In genomic region chr17:75996665-75997590, GRCh38 we compare ENCODE assay signal across 8 cellular contexts. TPM values are rescaled to one million over a fixed set of nuclear protein-coding genes. Genes with fewer than 3 reads are reported as not detected.
DNase-seq lines count a peak whose midpoint lies in the region; ATAC-seq, FAIRE-seq and TF ChIP-seq lines count a peak whose summit lies in the region.

No MANE protein-coding gene starts in this region.

- H3K9me1 ChIP-seq in endothelial cell of umbilical vein (replicated peaks; ENCODE audit: control insufficient read depth, extremely low read depth, insufficient read depth, low read length) = no peaks in the 10 kb centered on the region

- H3K36me3 Mint-ChIP-seq in T-helper 1 cell treated with Interleukin-12 subunit alpha and Interleukin-12 subunit beta and Interleukin-4 antibody, amounts not matched to agents 30 μg/mL and 1 μg/mL, for 36 hours (ENCODE audit: low read depth) = peaks cover 4% of the 10 kb centered on the region

- no peaks in the 10 kb centered on the region for H4K20me1 ChIP-seq in endothelial cell of umbilical vein (replicated peaks; ENCODE audit: control insufficient read depth, extremely low read depth, insufficient read depth, low read length)

- no peak overlapping the region for H4K8ac ChIP-seq in neuronal stem cell (ENCODE audit: low read depth, low read length)

- dilution Hi-C loops in endothelial cell of umbilical vein (cut with MboI; ENCODE audit: extremely low pct_ligation_motif_present, low sequenced_read_pairs) = no loop called here

- H3K27me3 ChIP-seq in endothelial cell of umbilical vein (ENCODE audit: control insufficient read depth in 2 of 2, insufficient read depth in 2 of 2, low read length in 2 of 2) = no peaks in the 10 kb centered on the region
- no peaks in the 10 kb centered on the region for H3K27me3 ChIP-seq in neuronal stem cell (ENCODE audit: control insufficient read depth in 3 of 3, insufficient read depth in 3 of 3, low read depth in 1 of 3, low read length in 3 of 3)

- H3K4me3 ChIP-seq in endothelial cell of umbilical vein (replicated peaks in 1 of 3; ENCODE audit: insufficient read depth in 1 of 3, low read depth in 1 of 3, low read length in 3 of 3) = no peak overlapping the region
- no peak overlapping the region for H3K4me3 ChIP-seq in neuronal stem cell (ENCODE audit: low read length in 2 of 2)

- no peak overlapping the region for H2BK15ac ChIP-seq in neuronal stem cell (ENCODE audit: low read length)

- TF ChIP-seq CTCF in endothelial cell of umbilical vein (IDR thresholded peaks at IDR 0.05; ENCODE audit: extremely low read depth in 1 of 2, insufficient read depth in 1 of 2, low read depth in 1 of 2, low read length in 2 of 2) = no peak

- H3K9ac ChIP-seq in endothelial cell of umbilical vein (replicated peaks; ENCODE audit: extremely low read depth, insufficient read depth, low read length) (no peak overlapping the region), neuronal stem cell (ENCODE audit: low read depth, low read length, poor library complexity) (no peak overlapping the region)

- peak overlapping the region; percentile 90 for H2BK5ac ChIP-seq in neuronal stem cell (ENCODE audit: low read length)

- peak; percentile 37 for FAIRE-seq in endothelial cell of umbilical vein (lab: Jason Lieb, UNC)

- ATAC-seq in GM21367 (IDR thresholded peaks at IDR 0.05; ENCODE audit: unreplicated experiment) (no peak), GM19351 (IDR thresholded peaks at IDR 0.05; ENCODE audit: unreplicated experiment) (no peak), HG02759 (IDR thresholded peaks at IDR 0.05; ENCODE audit: unreplicated experiment) (no peak)

- no peak overlapping the region for H3K4me2 ChIP-seq in endothelial cell of umbilical vein (ENCODE audit: insufficient read depth, low read length)
- H3K4me2 ChIP-seq in neuronal stem cell (ENCODE audit: insufficient read depth, low read length, poor library complexity, severe bottlenecking) = no peak overlapping the region

- peak overlapping the region; percentile 56 for H3K14ac ChIP-seq in neuronal stem cell (ENCODE audit: low read length)

- peaks cover 2% of the 10 kb centered on the region for H3K79me1 ChIP-seq in neuronal stem cell (ENCODE audit: low read depth, low read length)

- no peak overlapping the region for H2BK12ac ChIP-seq in neuronal stem cell (ENCODE audit: low read length)

- peak; percentile 66 for DNase-seq in stimulated activated CD4-positive, alpha-beta T cell treated with anti-CD3 and anti-CD28 coated beads, Interleukin-15, amount 100 ng/mL, for 24 hours
- DNase-seq in stimulated activated CD4-positive, alpha-beta T cell treated with anti-CD3 and anti-CD28 coated beads, Interleukin-1b, Interleukin-23, amount 100 ng/mL, for 48 hours = no peak
- DNase-seq in endothelial cell of umbilical vein (ENCODE audit: low read depth, low spot score) (no peak), neuronal stem cell (ENCODE audit: low spot score) (no peak)

- peak overlapping the region; percentile 55 for H3K23ac ChIP-seq in neuronal stem cell (ENCODE audit: low read depth, low read length, poor library complexity)

- intact Hi-C loops in endothelial cell of umbilical vein (cut with micrococcal nuclease) = no loop called here

- no peak overlapping the region for H2AFZ ChIP-seq in endothelial cell of umbilical vein (ENCODE audit: low read depth, low read length)
- peak overlapping the region; percentile 73 for H2AFZ ChIP-seq in neuronal stem cell (ENCODE audit: low read length)

- no peaks in the 10 kb centered on the region for H3K27me3 Mint-ChIP-seq in T-helper 1 cell treated with Interleukin-12 subunit alpha and Interleukin-12 subunit beta and Interleukin-4 antibody, amounts not matched to agents 30 μg/mL and 1 μg/mL, for 36 hours (ENCODE audit: low read depth)

- H3K4me1 Mint-ChIP-seq in T-helper 1 cell treated with Interleukin-12 subunit alpha and Interleukin-12 subunit beta and Interleukin-4 antibody, amounts not matched to agents 30 μg/mL and 1 μg/mL, for 36 hours (ENCODE audit: low read depth) = peaks cover 18% of the 10 kb centered on the region

- peak overlapping the region; percentile 81 for H3K27ac Mint-ChIP-seq in T-helper 1 cell treated with Interleukin-12 subunit alpha and Interleukin-12 subunit beta and Interleukin-4 antibody, amounts not matched to agents 30 μg/mL and 1 μg/mL, for 36 hours

- H2AK5ac ChIP-seq in neuronal stem cell (ENCODE audit: low read depth, low read length) = no peak overlapping the region

- TF ChIP-seq POLR2A in endothelial cell of umbilical vein (IDR thresholded peaks at IDR 0.05; ENCODE audit: low read depth, low read length) = no peak

- peak overlapping the region; percentile 38 for H3K18ac ChIP-seq in neuronal stem cell (ENCODE audit: low read length)

- no peaks in the 10 kb centered on the region for H3K9me3 Mint-ChIP-seq in T-helper 1 cell treated with Interleukin-12 subunit alpha and Interleukin-12 subunit beta and Interleukin-4 antibody, amounts not matched to agents 30 μg/mL and 1 μg/mL, for 36 hours

- CTCF ChIA-PET in endothelial cell of umbilical vein (lab: Charles Lee) = interaction anchor here (0.7 to 5.0 kb wide), 6 partner anchors 9 to 98 kb away, joined by 3 to 35 read pairs (median 4); no protein-coding TSS in a partner anchor

- WGBS in neuronal stem cell (ENCODE audit: extremely low coverage in 2 of 2, insufficient read length in 2 of 2, insufficient replicate concordance in 1 of 2), 2 donors = no CpG with 5 or more reads among the region's 18 CpGs

- POLR2A ChIA-PET in endothelial cell of umbilical vein (lab: Charles Lee) = interaction anchor here (0.5 kb wide), 1 partner anchor 16 kb away, joined by 3 read pairs; no protein-coding TSS in a partner anchor

- H3K9me3 ChIP-seq in endothelial cell of umbilical vein (replicated peaks; ENCODE audit: control insufficient read depth, insufficient read depth, low read length) (no peaks in the 10 kb centered on the region), neuronal stem cell (replicated peaks in 1 of 2; ENCODE audit: control insufficient read depth in 2 of 2, insufficient read depth in 1 of 2, low read depth in 1 of 2, low read length in 2 of 2) (no peaks in the 10 kb centered on the region)

- no TSS peak for BruUV-seq in endothelial cell of umbilical vein (replicated peaks; lab: Mats Ljungman, UMichigan)

- H3K36me3 ChIP-seq in endothelial cell of umbilical vein (ENCODE audit: control insufficient read depth in 2 of 2, extremely low read depth in 1 of 2, insufficient read depth in 2 of 2, low read length in 2 of 2) (peaks cover 0 to 4% of the 10 kb centered on the region in 2 experiments), neuronal stem cell (replicated peaks in 1 of 2; ENCODE audit: control insufficient read depth in 2 of 2, insufficient read depth in 2 of 2, low read length in 2 of 2) (peaks cover 0 to 17% of the 10 kb centered on the region in 2 donors)

- H3K4me3 Mint-ChIP-seq in T-helper 1 cell treated with Interleukin-12 subunit alpha and Interleukin-12 subunit beta and Interleukin-4 antibody, amounts not matched to agents 30 μg/mL and 1 μg/mL, for 36 hours = peak overlapping the region; percentile 74

- H3K27ac ChIP-seq in endothelial cell of umbilical vein (ENCODE audit: insufficient read depth, low read depth, low read length) (no peak overlapping the region), neuronal stem cell (replicated peaks; ENCODE audit: low read length) (no peak overlapping the region)

- H3K4me1 ChIP-seq in endothelial cell of umbilical vein (ENCODE audit: control insufficient read depth, extremely low read depth, insufficient read depth, low read length) (peaks cover 3% of the 10 kb centered on the region), neuronal stem cell (ENCODE audit: control insufficient read depth in 2 of 2, insufficient read depth in 1 of 2, low read depth in 1 of 2, low read length in 2 of 2) (peaks cover 4 to 7% of the 10 kb centered on the region in 2 donors)

- H4K91ac ChIP-seq in neuronal stem cell (ENCODE audit: low read depth, low read length, poor library complexity) = no peak overlapping the region

- no peak overlapping the region for H3K4ac ChIP-seq in neuronal stem cell (ENCODE audit: low read length)

- no peaks in the 10 kb centered on the region for H3K79me2 ChIP-seq in endothelial cell of umbilical vein (ENCODE audit: control insufficient read depth, insufficient read depth, low read length)

- no peak overlapping the region for H2BK120ac ChIP-seq in neuronal stem cell (ENCODE audit: low read depth, low read length)

RNA-seq across cellular contexts. Expression of gene CDK3, which starts 3.7 kb away (rescaled TPM):
- 6.2 and 8.5 TPM in 2 replicates for total RNA-seq in endothelial cell of umbilical vein
- 8.7 and 9.7 TPM in 2 replicates for polyA plus RNA-seq in endothelial cell of umbilical vein
- 2.6 and 4.6 TPM in 2 replicates for polyA plus RNA-seq in endothelial cell of umbilical vein (2011; cell fraction: cytosol; rRNA removed)
- polyA plus RNA-seq in endothelial cell of umbilical vein (2011; cell fraction: nucleus; rRNA removed) = 53.3 and 66.2 TPM in 2 replicates
- 5.1 and 6.0 TPM in 2 replicates for polyA plus RNA-seq in endothelial cell of umbilical vein (2012)
- polyA minus RNA-seq in endothelial cell of umbilical vein = 3.0 and 3.9 TPM in 2 replicates
- not detected for polyA minus RNA-seq in endothelial cell of umbilical vein (2011; cell fraction: cytosol; rRNA and poly(A)+ RNA removed)
- polyA minus RNA-seq in endothelial cell of umbilical vein (2011; cell fraction: nucleus; rRNA and poly(A)+ RNA removed) = 4.6 and 5.0 TPM in 2 replicates
- polyA plus RNA-seq in neuronal stem cell (2013, experiment 1 of 2) = 5.4 TPM
- polyA plus RNA-seq in neuronal stem cell (2013, experiment 2 of 2) = 5.3 TPM

RNA-seq across cellular contexts. Expression of gene TEN1, which starts 17.9 kb away (rescaled TPM):
- total RNA-seq in endothelial cell of umbilical vein = 14.3 and 18.8 TPM in 2 replicates
- polyA plus RNA-seq in endothelial cell of umbilical vein = 29.0 and 36.8 TPM in 2 replicates
- polyA plus RNA-seq in endothelial cell of umbilical vein (2011; cell fraction: cytosol; rRNA removed) = 20.1 and 28.6 TPM in 2 replicates
- polyA plus RNA-seq in endothelial cell of umbilical vein (2011; cell fraction: nucleus; rRNA removed) = 41.5 and 42.1 TPM in 2 replicates
- 13.4 and 14.2 TPM in 2 replicates for polyA plus RNA-seq in endothelial cell of umbilical vein (2012)
- 11.1 and 12.0 TPM in 2 replicates for polyA minus RNA-seq in endothelial cell of umbilical vein
- 3.3 TPM for polyA minus RNA-seq in endothelial cell of umbilical vein (2011; cell fraction: cytosol; rRNA and poly(A)+ RNA removed)
- polyA minus RNA-seq in endothelial cell of umbilical vein (2011; cell fraction: nucleus; rRNA and poly(A)+ RNA removed) = 4.3 and 11.0 TPM in 2 replicates
- 8.7 TPM for polyA plus RNA-seq in neuronal stem cell (2013, experiment 1 of 2)
- 8.1 TPM for polyA plus RNA-seq in neuronal stem cell (2013, experiment 2 of 2)

RNA-seq across cellular contexts. Expression of gene ACOX1, which starts 18.0 kb away (rescaled TPM):
- 45.1 and 47.0 TPM in 2 replicates for total RNA-seq in endothelial cell of umbilical vein
- polyA plus RNA-seq in endothelial cell of umbilical vein = 17.9 and 18.6 TPM in 2 replicates
- 18.4 and 20.4 TPM in 2 replicates for polyA plus RNA-seq in endothelial cell of umbilical vein (2011; cell fraction: cytosol; rRNA removed)
- polyA plus RNA-seq in endothelial cell of umbilical vein (2011; cell fraction: nucleus; rRNA removed) = 32.6 and 35.5 TPM in 2 replicates
- 25.4 and 26.0 TPM in 2 replicates for polyA plus RNA-seq in endothelial cell of umbilical vein (2012)
- polyA minus RNA-seq in endothelial cell of umbilical vein = 121 and 140 TPM in 2 replicates
- 34.8 TPM for polyA minus RNA-seq in endothelial cell of umbilical vein (2011; cell fraction: cytosol; rRNA and poly(A)+ RNA removed)
- polyA minus RNA-seq in endothelial cell of umbilical vein (2011; cell fraction: nucleus; rRNA and poly(A)+ RNA removed) = 40.8 and 47.1 TPM in 2 replicates
- polyA plus RNA-seq in neuronal stem cell (2013, experiment 1 of 2) = 3.1 TPM
- 3.0 TPM for polyA plus RNA-seq in neuronal stem cell (2013, experiment 2 of 2)

RNA-seq across cellular contexts. Expression of gene EVPL, which starts 30.2 kb away (rescaled TPM):
- not detected in 2 replicates for total RNA-seq in endothelial cell of umbilical vein
- not detected in 2 replicates for polyA plus RNA-seq in endothelial cell of umbilical vein
- not detected in 2 replicates for polyA plus RNA-seq in endothelial cell of umbilical vein (2011; cell fraction: cytosol; rRNA removed)
- not detected in 2 replicates for polyA plus RNA-seq in endothelial cell of umbilical vein (2011; cell fraction: nucleus; rRNA removed)
- polyA plus RNA-seq in endothelial cell of umbilical vein (2012) = not detected in 2 replicates
- not detected in 2 replicates for polyA minus RNA-seq in endothelial cell of umbilical vein
- 4.3 TPM for polyA minus RNA-seq in endothelial cell of umbilical vein (2011; cell fraction: cytosol; rRNA and poly(A)+ RNA removed)
- not detected in 2 replicates for polyA minus RNA-seq in endothelial cell of umbilical vein (2011; cell fraction: nucleus; rRNA and poly(A)+ RNA removed)
- polyA plus RNA-seq in neuronal stem cell (2013, experiment 1 of 2) = not detected
- not detected for polyA plus RNA-seq in neuronal stem cell (2013, experiment 2 of 2)

RNA-seq across cellular contexts. Expression of gene FBF1, which starts 56.1 kb away (rescaled TPM):
- total RNA-seq in endothelial cell of umbilical vein = 8.9 and 9.4 TPM in 2 replicates
- polyA plus RNA-seq in endothelial cell of umbilical vein = 4.9 and 5.7 TPM in 2 replicates
- 3.2 and 4.0 TPM in 2 replicates for polyA plus RNA-seq in endothelial cell of umbilical vein (2011; cell fraction: cytosol; rRNA removed)
- 29.1 and 29.8 TPM in 2 replicates for polyA plus RNA-seq in endothelial cell of umbilical vein (2011; cell fraction: nucleus; rRNA removed)
- polyA plus RNA-seq in endothelial cell of umbilical vein (2012) = 3.6 and 4.7 TPM in 2 replicates
- 4.3 and 6.7 TPM in 2 replicates for polyA minus RNA-seq in endothelial cell of umbilical vein
- polyA minus RNA-seq in endothelial cell of umbilical vein (2011; cell fraction: cytosol; rRNA and poly(A)+ RNA removed) = 13.1 TPM
- 5.4 and 15.0 TPM in 2 replicates for polyA minus RNA-seq in endothelial cell of umbilical vein (2011; cell fraction: nucleus; rRNA and poly(A)+ RNA removed)
- polyA plus RNA-seq in neuronal stem cell (2013, experiment 1 of 2) = 6.6 TPM
- 6.9 TPM for polyA plus RNA-seq in neuronal stem cell (2013, experiment 2 of 2)
